In the genomic region with DNA sequence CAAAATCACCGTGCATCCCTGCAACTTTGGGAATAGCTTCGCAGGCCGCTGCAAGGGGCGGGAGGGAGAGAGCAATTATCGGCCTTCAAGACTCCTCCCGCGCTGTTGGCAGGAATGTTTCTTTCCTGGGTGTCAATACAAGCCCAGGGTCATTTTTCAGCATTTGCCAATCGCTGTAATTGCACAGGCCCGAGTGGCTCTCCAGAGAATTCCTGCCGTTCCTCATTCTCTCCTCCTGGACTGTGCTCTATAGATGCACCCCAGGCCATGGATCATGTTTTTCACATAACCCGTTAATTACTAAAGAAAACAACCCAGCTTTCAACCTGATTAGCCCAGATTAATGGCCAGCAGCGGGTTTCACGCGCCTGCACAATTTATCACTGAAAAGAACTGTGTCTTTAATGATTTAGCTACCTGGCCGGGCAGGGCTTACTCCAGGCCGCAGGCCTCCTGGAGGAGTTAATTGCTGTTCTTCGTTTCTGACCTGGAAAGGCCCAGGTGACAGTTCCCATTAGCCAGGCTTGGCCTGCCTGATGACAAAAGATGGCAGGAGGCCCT, we compare ENCODE assay signal across 1 cellular context.
TF ChIP-seq lines count a peak whose summit lies in the region.

No MANE protein-coding gene starts in this region.

TF ChIP-seq in HepG2, 621 proteins besides CTCF, POLR2A, EP300 and RAD21 (continued from another document):
- TF ChIP-seq, protein P1, sequence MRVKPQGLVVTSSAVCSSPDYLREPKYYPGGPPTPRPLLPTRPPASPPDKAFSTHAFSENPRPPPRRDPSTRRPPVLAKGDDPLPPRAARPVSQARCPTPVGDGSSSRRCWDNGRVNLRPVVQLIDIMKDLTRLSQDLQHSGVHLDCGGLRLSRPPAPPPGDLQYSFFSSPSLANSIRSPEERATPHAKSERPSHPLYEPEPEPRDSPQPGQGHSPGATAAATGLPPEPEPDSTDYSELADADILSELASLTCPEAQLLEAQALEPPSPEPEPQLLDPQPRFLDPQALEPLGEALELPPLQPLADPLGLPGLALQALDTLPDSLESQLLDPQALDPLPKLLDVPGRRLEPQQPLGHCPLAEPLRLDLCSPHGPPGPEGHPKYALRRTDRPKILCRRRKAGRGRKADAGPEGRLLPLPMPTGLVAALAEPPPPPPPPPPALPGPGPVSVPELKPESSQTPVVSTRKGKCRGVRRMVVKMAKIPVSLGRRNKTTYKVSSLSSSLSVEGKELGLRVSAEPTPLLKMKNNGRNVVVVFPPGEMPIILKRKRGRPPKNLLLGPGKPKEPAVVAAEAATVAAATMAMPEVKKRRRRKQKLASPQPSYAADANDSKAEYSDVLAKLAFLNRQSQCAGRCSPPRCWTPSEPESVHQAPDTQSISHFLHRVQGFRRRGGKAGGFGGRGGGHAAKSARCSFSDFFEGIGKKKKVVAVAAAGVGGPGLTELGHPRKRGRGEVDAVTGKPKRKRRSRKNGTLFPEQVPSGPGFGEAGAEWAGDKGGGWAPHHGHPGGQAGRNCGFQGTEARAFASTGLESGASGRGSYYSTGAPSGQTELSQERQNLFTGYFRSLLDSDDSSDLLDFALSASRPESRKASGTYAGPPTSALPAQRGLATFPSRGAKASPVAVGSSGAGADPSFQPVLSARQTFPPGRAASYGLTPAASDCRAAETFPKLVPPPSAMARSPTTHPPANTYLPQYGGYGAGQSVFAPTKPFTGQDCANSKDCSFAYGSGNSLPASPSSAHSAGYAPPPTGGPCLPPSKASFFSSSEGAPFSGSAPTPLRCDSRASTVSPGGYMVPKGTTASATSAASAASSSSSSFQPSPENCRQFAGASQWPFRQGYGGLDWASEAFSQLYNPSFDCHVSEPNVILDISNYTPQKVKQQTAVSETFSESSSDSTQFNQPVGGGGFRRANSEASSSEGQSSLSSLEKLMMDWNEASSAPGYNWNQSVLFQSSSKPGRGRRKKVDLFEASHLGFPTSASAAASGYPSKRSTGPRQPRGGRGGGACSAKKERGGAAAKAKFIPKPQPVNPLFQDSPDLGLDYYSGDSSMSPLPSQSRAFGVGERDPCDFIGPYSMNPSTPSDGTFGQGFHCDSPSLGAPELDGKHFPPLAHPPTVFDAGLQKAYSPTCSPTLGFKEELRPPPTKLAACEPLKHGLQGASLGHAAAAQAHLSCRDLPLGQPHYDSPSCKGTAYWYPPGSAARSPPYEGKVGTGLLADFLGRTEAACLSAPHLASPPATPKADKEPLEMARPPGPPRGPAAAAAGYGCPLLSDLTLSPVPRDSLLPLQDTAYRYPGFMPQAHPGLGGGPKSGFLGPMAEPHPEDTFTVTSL (CRISPR knock-in tag; IDR thresholded peaks at IDR 0.05; ENCODE audit: borderline replicate concordance) = 0 out of 2 replicates have a peak, but pooled peaks have one; percentile 20
- TF ChIP-seq KLF16 (CRISPR knock-in tag; IDR thresholded peaks at IDR 0.05) = no peak
